In the genomic region with DNA sequence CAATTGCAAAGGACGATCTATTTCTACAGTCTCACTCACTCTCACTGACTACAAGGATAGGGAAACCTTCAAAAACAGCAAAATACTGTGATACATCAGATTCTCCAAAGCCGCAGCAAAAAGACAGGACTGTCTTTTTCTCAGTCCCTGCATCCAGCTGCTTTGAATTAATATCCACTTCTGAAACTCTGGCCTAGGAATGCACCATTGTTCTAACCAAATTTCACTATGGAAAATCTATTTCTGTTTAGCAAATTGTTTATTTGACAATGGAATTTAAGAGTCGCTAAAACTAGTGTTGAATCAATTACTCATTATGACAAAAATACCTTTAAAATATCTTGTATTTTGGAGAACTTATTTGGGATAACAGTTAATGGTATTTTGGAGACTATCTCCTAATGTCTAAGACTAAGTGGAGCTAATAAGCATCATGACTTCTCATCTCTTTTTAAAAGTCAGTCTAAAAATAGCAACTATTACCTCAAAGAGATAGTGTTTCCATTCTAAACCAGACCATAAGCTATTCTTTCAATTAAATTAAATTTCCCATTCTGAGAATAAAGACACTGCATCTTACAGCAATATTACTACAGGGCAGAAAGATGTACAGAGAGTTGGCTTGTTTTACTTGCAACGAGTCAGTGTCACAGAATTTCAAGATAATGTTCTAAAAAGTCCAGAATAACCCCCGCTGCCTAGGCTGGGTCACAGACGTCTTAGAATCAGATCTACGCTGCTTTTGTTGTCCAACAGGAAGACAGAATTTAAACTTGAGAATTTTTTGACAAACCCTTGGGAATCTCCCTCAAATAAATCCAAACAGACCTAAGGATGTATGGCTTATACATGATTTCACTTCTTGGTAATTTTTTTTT, we compare ENCODE assay signal across 11 cellular contexts.
DNase-seq lines count a peak whose midpoint lies in the region; ATAC-seq, FAIRE-seq and TF ChIP-seq lines count a peak whose summit lies in the region.
"Had no signal": no experiment of that assay in that cellular context is flagged by ENCODE, and none has a peak within 500 bp of the region (broad histone marks: within the 10 kb centered on the region; RNA-seq: fewer than 3 reads in every experiment).

No MANE protein-coding gene starts in this region.

- in situ Hi-C loops in HepG2 (cut with HindIII; ENCODE audit: extremely low pct_ligation_motif_present, low pct_unique_long_range_greater_than_20kb) = no loop called here

- peaks cover 46 to 49% of the 10 kb centered on the region in 2 donors for H3K4me1 Mint-ChIP-seq in natural killer cell

- no peak overlapping the region for H2AFZ ChIP-seq in HepG2 (ENCODE audit: low read length)

- H3K79me2 ChIP-seq in HepG2 (ENCODE audit: insufficient read depth, low read length) = no peaks in the 10 kb centered on the region

- H3K36me3 ChIP-seq in right lobe of liver = peaks cover 0 to 4% (median 0%) of the 10 kb centered on the region in 4 donors
- H3K36me3 ChIP-seq in HepG2 (replicated peaks in 1 of 2; ENCODE audit: control insufficient read depth in 1 of 2, insufficient read depth in 2 of 2, low read length in 2 of 2) = no peaks in the 10 kb centered on the region
- H3K36me3 ChIP-seq in vagina = peaks cover 0 to 3% of the 10 kb centered on the region in 2 donors

- no peaks in the 10 kb centered on the region for H3K27me3 Mint-ChIP-seq in natural killer cell (ENCODE audit: low read depth in 2 of 2)

- H3K4me3 ChIP-seq in right lobe of liver (no peak overlapping the region), HepG2 (replicated peaks in 1 of 3; ENCODE audit: insufficient read depth in 1 of 3, low read depth in 2 of 3, low read length in 3 of 3) (no peak overlapping the region), vagina (no peak overlapping the region)

- TF ChIP-seq RAD21 in HepG2 (CRISPR knock-in tag; IDR thresholded peaks at IDR 0.05) = no peak

- no peaks in the 10 kb centered on the region for H3K27me3 ChIP-seq in right lobe of liver
- H3K27me3 ChIP-seq in HepG2 (ENCODE audit: control insufficient read depth in 1 of 2, insufficient read depth in 2 of 2, low read length in 2 of 2) = no peaks in the 10 kb centered on the region
- no peaks in the 10 kb centered on the region for H3K27me3 ChIP-seq in vagina

- H3K36me3 Mint-ChIP-seq in natural killer cell = no peaks in the 10 kb centered on the region

- no peaks in the 10 kb centered on the region for H3K9me3 ChIP-seq in right lobe of liver
- H3K9me3 ChIP-seq in HepG2 (ENCODE audit: low read length) = no peaks in the 10 kb centered on the region
- H3K9me3 ChIP-seq in vagina = no peaks in the 10 kb centered on the region

- no peaks in the 10 kb centered on the region for H3K9me3 Mint-ChIP-seq in natural killer cell

- 71% methylated on average over 7 of the region's 7 CpGs for WGBS in right lobe of liver (ENCODE audit: insufficient coverage, low coverage, low lambda C conversion rate, missing lambda C conversion rate)
- 97% methylated on average over 7 of the region's 7 CpGs for WGBS in HepG2 (ENCODE audit: low lambda C conversion rate)

- no peak for DNase-seq in right lobe of liver
- DNase-seq in HepG2 (ENCODE audit: low spot score) = no peak
- no peak for DNase-seq in natural killer cell
- DNase-seq in vagina (ENCODE audit: extremely low spot score in 2 of 2) = no peak
- no peak for DNase-seq in anterior cingulate cortex (lab: John Stamatoyannopoulos, UW)
- DNase-seq in SHP77 treated with DMSO at 0.1 percent for 48 hours (lab: John Stamatoyannopoulos, UW) = no peak
- DNase-seq: DMS79 treated with DMSO at 0.1 percent for 48 hours, NCI-H2029 had no signal

- intact Hi-C loops in right lobe of liver (cut with DNase I) (no loop called here), HepG2 (cut with micrococcal nuclease; ENCODE audit: unreplicated experiment) (no loop called here), natural killer cell (cut with micrococcal nuclease) (loop anchor here (5.0 kb wide), 1 partner anchor 33 kb away; no protein-coding TSS in a partner anchor), vagina (cut with DNase I) (no loop called here)

- H4K20me1 ChIP-seq in HepG2 (ENCODE audit: insufficient read depth, low read length) = no peaks in the 10 kb centered on the region

- no peak overlapping the region for H3K9ac ChIP-seq in HepG2 (ENCODE audit: insufficient read depth, low read depth, low read length)

- TF ChIP-seq EP300 in HepG2 (IDR thresholded peaks at IDR 0.05; ENCODE audit: low read depth in 2 of 2, low read length in 2 of 2) = no peak
- no peak for TF ChIP-seq EP300 in HepG2 (CRISPR knock-in tag; IDR thresholded peaks at IDR 0.05; ENCODE audit: borderline replicate concordance)

- H3K4me1 ChIP-seq in right lobe of liver (peaks cover 0 to 35% (median 6%) of the 10 kb centered on the region in 4 donors), HepG2 (ENCODE audit: insufficient read depth, low read length) (peaks cover 10% of the 10 kb centered on the region; the same call in 1 of the 2 replicates), vagina (peaks cover 69% of the 10 kb centered on the region)

- no peak for TF ChIP-seq POLR2A in right lobe of liver (IDR thresholded peaks at IDR 0.05)
- TF ChIP-seq POLR2A in HepG2 (IDR thresholded peaks at IDR 0.05; ENCODE audit: insufficient read depth in 1 of 2, low read depth in 2 of 2, low read length in 2 of 2) = no peak
- TF ChIP-seq POLR2A in vagina (IDR thresholded peaks at IDR 0.05) = no peak

- peak overlapping the region in 2 of 3 donors; percentile 11 to 30 for H3K27ac ChIP-seq in right lobe of liver
- H3K27ac ChIP-seq in HepG2 (ENCODE audit: extremely low read length, insufficient read depth, low read length) = no peak overlapping the region
- peak overlapping the region; percentile 50 for H3K27ac ChIP-seq in cingulate gyrus (ENCODE audit: low read depth, low read length)
- peak overlapping the region; percentile 64 for H3K27ac ChIP-seq in vagina

- TF ChIP-seq CTCF in right lobe of liver (IDR thresholded peaks at IDR 0.05) (no peak), HepG2 (CRISPR knock-in tag; IDR thresholded peaks at IDR 0.05) (no peak), natural killer cell (IDR thresholded peaks at IDR 0.05) (no peak), vagina (IDR thresholded peaks at IDR 0.05) (no peak)

- POLR2A ChIA-PET in HepG2 (lab: Yijun Ruan, JAX) = no interaction called here

- no TSS peak for BruUV-seq in HepG2 (replicated peaks; lab: Mats Ljungman, UMichigan)

- CTCF ChIA-PET in HepG2 (lab: Yijun Ruan, JAX; ENCODE audit: low intra/inter-chr PET ratio, low total read pairs) = no interaction called here

- FAIRE-seq in HepG2 (lab: Jason Lieb, UNC) = no peak
- FAIRE-seq: endothelial cell of umbilical vein had no signal

- H3K4me3 Mint-ChIP-seq in natural killer cell = no peak overlapping the region

- H3K4me2 ChIP-seq in HepG2 (ENCODE audit: low read depth, low read length) = no peak overlapping the region

- no peak for ATAC-seq in right lobe of liver
- no peak for ATAC-seq in HepG2
- no peak for ATAC-seq in natural killer cell
- no peak for ATAC-seq in GM21528 (IDR thresholded peaks at IDR 0.05; ENCODE audit: low FRiP score, unreplicated experiment)

- peak overlapping the region; percentile 78 to 88 for H3K27ac Mint-ChIP-seq in natural killer cell

TF ChIP-seq in HepG2, 621 proteins besides CTCF, POLR2A, EP300 and RAD21:
- no peak for TF ChIP-seq ZNF713 (CRISPR knock-in tag; IDR thresholded peaks at IDR 0.05)
- TF ChIP-seq ZNF556 (CRISPR knock-in tag; IDR thresholded peaks at IDR 0.05; ENCODE audit: borderline replicate concordance) = no peak
- TF ChIP-seq ZUFSP (CRISPR knock-in tag; IDR thresholded peaks at IDR 0.05; ENCODE audit: borderline replicate concordance) = no peak
- no peak for TF ChIP-seq JUN (CRISPR knock-in tag; IDR thresholded peaks at IDR 0.05)
- no peak for TF ChIP-seq TFE3 (CRISPR knock-in tag; IDR thresholded peaks at IDR 0.05)
TF ChIP-seq in HepG2: peak in this region for 0.
